1 cellular context compared by ENCODE assay signal in the genomic region with DNA sequence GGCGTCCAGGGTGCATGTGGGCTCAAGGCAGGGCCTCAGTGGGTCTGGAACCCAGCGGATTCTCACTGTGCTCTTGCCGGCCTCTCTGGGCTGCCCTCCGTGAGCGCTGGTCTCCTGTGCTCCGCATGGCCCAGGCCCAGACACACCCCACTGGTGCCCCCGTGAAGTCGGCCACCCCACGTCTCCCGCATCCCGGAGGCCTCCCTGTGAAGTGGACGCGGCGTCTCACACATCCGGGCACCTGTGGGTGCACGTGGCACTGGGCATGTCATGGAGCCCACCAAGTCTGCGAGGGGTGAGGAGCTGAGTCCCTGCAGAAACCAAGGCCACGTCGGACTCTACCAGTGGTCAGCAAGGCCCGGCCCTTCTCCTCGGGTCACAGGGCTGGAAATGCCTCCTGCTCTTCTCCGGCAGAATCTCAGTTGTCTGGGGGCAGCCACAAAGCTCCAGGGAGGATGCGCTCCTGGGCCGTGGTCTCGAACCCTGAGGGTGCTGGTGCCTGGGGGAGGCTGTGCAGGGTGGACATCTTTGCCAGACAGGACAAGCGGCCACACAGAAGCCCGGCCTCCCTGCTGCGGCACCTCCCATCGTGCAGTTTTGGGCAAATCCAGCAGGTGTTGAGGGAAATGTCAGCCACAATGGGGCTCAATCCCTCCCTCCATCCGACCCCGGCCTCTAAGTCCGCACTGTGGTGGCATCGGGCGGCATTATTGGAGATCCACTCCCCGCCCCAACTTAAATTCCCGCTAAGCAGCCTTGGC.
TF ChIP-seq lines count a peak whose summit lies in the region.

No MANE protein-coding gene starts in this region.

TF ChIP-seq in IMR-90, 13 proteins besides CTCF, POLR2A, EP300 and RAD21 (continued from another document):
- TF ChIP-seq, protein P1, sequence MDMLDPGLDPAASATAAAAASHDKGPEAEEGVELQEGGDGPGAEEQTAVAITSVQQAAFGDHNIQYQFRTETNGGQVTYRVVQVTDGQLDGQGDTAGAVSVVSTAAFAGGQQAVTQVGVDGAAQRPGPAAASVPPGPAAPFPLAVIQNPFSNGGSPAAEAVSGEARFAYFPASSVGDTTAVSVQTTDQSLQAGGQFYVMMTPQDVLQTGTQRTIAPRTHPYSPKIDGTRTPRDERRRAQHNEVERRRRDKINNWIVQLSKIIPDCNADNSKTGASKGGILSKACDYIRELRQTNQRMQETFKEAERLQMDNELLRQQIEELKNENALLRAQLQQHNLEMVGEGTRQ (IDR thresholded peaks at IDR 0.05; ENCODE audit: low read depth, low read length) = no peak
- TF ChIP-seq MAZ (IDR thresholded peaks at IDR 0.05; ENCODE audit: borderline replicate concordance, low read depth, low read length) (no peak), RFX5 (IDR thresholded peaks at IDR 0.05; ENCODE audit: low read depth, low read length) (no peak), CEBPB (IDR thresholded peaks at IDR 0.05; ENCODE audit: low read depth, low read length) (no peak), FOS (IDR thresholded peaks at IDR 0.05; ENCODE audit: low read depth, low read length) (no peak)
